ENCODE assay signal across 1 cellular context in genomic region chr1:182385885-182386853, GRCh38.
TF ChIP-seq lines count a peak whose summit lies in the region.

No MANE protein-coding gene starts in this region.

TF ChIP-seq in HepG2, 621 proteins besides CTCF, POLR2A, EP300 and RAD21:
- no peak for TF ChIP-seq ELF4 (CRISPR knock-in tag; IDR thresholded peaks at IDR 0.05; ENCODE audit: borderline replicate concordance)
- no peak for TF ChIP-seq GATAD2A (CRISPR knock-in tag; IDR thresholded peaks at IDR 0.05)
- TF ChIP-seq RBM22 (optimal IDR thresholded peaks at IDR 0.05; ENCODE audit: low read length), result peak; percentile 4
- TF ChIP-seq MAFG (CRISPR knock-in tag; IDR thresholded peaks at IDR 0.05), result no peak
- no peak for TF ChIP-seq ZFY (CRISPR knock-in tag; IDR thresholded peaks at IDR 0.05)
- peak; percentile 53 for TF ChIP-seq RBFOX2 (IDR thresholded peaks at IDR 0.05; ENCODE audit: low read depth, low read length)
